In the genomic region with DNA sequence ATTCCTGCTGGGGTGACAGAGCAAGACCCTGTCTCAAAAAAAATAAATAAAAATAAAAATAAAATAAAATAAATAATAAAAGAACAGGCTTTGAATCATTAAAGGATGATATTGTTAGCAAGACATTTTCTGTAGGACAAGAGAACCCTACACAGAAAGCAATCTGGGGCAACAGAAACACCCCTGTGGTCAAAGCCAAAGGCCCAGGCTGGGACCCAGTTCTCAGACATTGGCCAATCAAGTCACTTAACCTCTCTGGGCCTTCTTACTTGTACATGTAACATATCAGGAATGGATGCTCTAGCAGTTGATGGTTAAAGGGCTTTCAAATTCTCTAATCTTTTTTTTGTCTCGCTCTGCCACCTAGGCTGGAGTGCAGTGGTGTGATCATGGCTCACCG, we compare ENCODE assay signal across 10 cellular contexts. TPM values are rescaled to one million over a fixed set of nuclear protein-coding genes. Genes with fewer than 3 reads are reported as not detected.
"Had no signal": no experiment of that assay in that cellular context is flagged by ENCODE, and none has a peak within 500 bp of the region (broad histone marks: within the 10 kb centered on the region; RNA-seq: fewer than 3 reads in every experiment).

No MANE protein-coding gene starts in this region.

- H3K27ac ChIP-seq: ascending aorta, left lung, neutrophil, parathyroid adenoma, tibial artery had no signal

- H3K27me3 Mint-ChIP-seq: natural killer cell treated with Interleukin-12 subunit alpha and Interleukin-12 subunit beta and Interleukin-15 and Interleukin-18, amount 100 ng/mL, for 72 hours had no signal

- H3K9me3 Mint-ChIP-seq: activated naive CD4-positive, alpha-beta T cell treated with anti-CD3 and anti-CD28 coated beads for 36 hours; mesothelial cell of epicardium; natural killer cell treated with Interleukin-12 subunit alpha and Interleukin-12 subunit beta and Interleukin-15 and Interleukin-18, amount 100 ng/mL, for 72 hours had no signal

- H3K4me3 ChIP-seq: ascending aorta, left lung, tibial artery had no signal

- H3K4me1 Mint-ChIP-seq: mesothelial cell of epicardium had no signal

- H3K27ac Mint-ChIP-seq: mesothelial cell of epicardium had no signal

- H2AFZ ChIP-seq: parathyroid adenoma had no signal

- H3K36me3 Mint-ChIP-seq: mesothelial cell of epicardium; natural killer cell treated with Interleukin-12 subunit alpha and Interleukin-12 subunit beta and Interleukin-15 and Interleukin-18, amount 100 ng/mL, for 72 hours had no signal

- H3K4me1 ChIP-seq: ascending aorta, parathyroid adenoma, tibial artery had no signal

- H3K9ac ChIP-seq: parathyroid adenoma had no signal

- H3K9me3 ChIP-seq: ascending aorta, left lung, neutrophil, tibial artery had no signal

- H3K4me3 Mint-ChIP-seq: mesothelial cell of epicardium had no signal

- H3K79me2 ChIP-seq: parathyroid adenoma had no signal

- H3K27me3 ChIP-seq: ascending aorta, left lung, neutrophil, tibial artery had no signal

- DNase-seq: cortex of kidney, kidney, left lung, tibial artery had no signal

- ATAC-seq: left lung had no signal

- H3K36me3 ChIP-seq: ascending aorta, left lung, neutrophil, tibial artery had no signal

RNA-seq across cellular contexts. Expression of gene TESC, which starts 35.5 kb away (rescaled TPM):
- total RNA-seq: mesothelial cell of epicardium had no signal
